In genomic region chr15:31147456-31147855, GRCh38 we compare ENCODE assay signal across 29 cellular contexts. TPM values are rescaled to one million over a fixed set of nuclear protein-coding genes. Genes with fewer than 3 reads are reported as not detected.
DNase-seq lines count a peak whose midpoint lies in the region; ATAC-seq and TF ChIP-seq lines count a peak whose summit lies in the region.
"Had no signal": no experiment of that assay in that cellular context is flagged by ENCODE, and none has a peak within 500 bp of the region (broad histone marks: within the 10 kb centered on the region; RNA-seq: fewer than 3 reads in every experiment).

No MANE protein-coding gene starts in this region.

- H4K12ac ChIP-seq in trophoblast cell (ENCODE audit: low read depth, low read length), result no peak overlapping the region

- H3K79me1 ChIP-seq in trophoblast cell (ENCODE audit: low read length), result peaks cover 16% of the 10 kb centered on the region

- H3K23ac ChIP-seq in trophoblast cell (ENCODE audit: low read length), result no peak overlapping the region

- H3K27ac ChIP-seq in trophoblast cell (ENCODE audit: low read depth, low read length), result no peak overlapping the region
- no peak overlapping the region for H3K27ac ChIP-seq in CD4-positive, alpha-beta T cell (ENCODE audit: low read depth, low read length)
- H3K27ac ChIP-seq: 22Rv1, C4-2B, GM23248, SK-N-MC had no signal

- no peaks in the 10 kb centered on the region for H3K9me3 Mint-ChIP-seq in activated CD4-positive, alpha-beta T cell treated with anti-CD3 and anti-CD28 coated beads, Interleukin-2, amount 10 ng/mL, durations not matched to agents 24 days and 14 days
- no peaks in the 10 kb centered on the region for H3K9me3 Mint-ChIP-seq in activated CD4-positive, alpha-beta T cell treated with anti-CD3 and anti-CD28 coated beads, Interleukin-2, amount 10 ng/mL, durations not matched to agents 7 days and 5 days
- H3K9me3 Mint-ChIP-seq in CD4-positive, alpha-beta T cell, result no peaks in the 10 kb centered on the region
- H3K9me3 Mint-ChIP-seq: CD8-positive, alpha-beta memory T cell had no signal

- no peak for TF ChIP-seq CTCF in CD4-positive, alpha-beta T cell (IDR thresholded peaks at IDR 0.05)

- WGBS in trophoblast cell (ENCODE audit: extremely low coverage, insufficient coverage, insufficient read length), result no CpG with 5 or more reads among the region's 8 CpGs

- H2BK12ac ChIP-seq in trophoblast cell (ENCODE audit: low read length), result no peak overlapping the region

- no peak for ATAC-seq in T-helper 17 cell
- ATAC-seq in CD4-positive, alpha-beta T cell (ENCODE audit: poor library complexity), result no peak
- ATAC-seq: GM12878, HCT116, Panc1 had no signal

- no peaks in the 10 kb centered on the region for H3K36me3 Mint-ChIP-seq in activated CD4-positive, alpha-beta T cell treated with anti-CD3 and anti-CD28 coated beads, Interleukin-2, amount 10 ng/mL, durations not matched to agents 24 days and 14 days (ENCODE audit: low read depth)
- no peaks in the 10 kb centered on the region for H3K36me3 Mint-ChIP-seq in activated CD4-positive, alpha-beta T cell treated with anti-CD3 and anti-CD28 coated beads, Interleukin-2, amount 10 ng/mL, durations not matched to agents 7 days and 5 days (ENCODE audit: low read depth)
- H3K36me3 Mint-ChIP-seq in T-helper 17 cell (ENCODE audit: low read depth), result peaks cover 2% of the 10 kb centered on the region
- H3K36me3 Mint-ChIP-seq in CD4-positive, alpha-beta T cell (ENCODE audit: low read depth), result no peaks in the 10 kb centered on the region
- H3K36me3 Mint-ChIP-seq: CD8-positive, alpha-beta memory T cell had no signal

- intact Hi-C loops in activated CD4-positive, alpha-beta T cell treated with anti-CD3 and anti-CD28 coated beads, Interleukin-2, amount 10 ng/mL, durations not matched to agents 24 days and 14 days (cut with micrococcal nuclease), result no loop called here
- intact Hi-C loops in CD4-positive, alpha-beta T cell (cut with DNase I, micrococcal nuclease), result loop anchor here in 1 of 2 experiments (5.0 kb wide), 1 partner anchor 50 kb away; no protein-coding TSS in a partner anchor

- H3K4me3 Mint-ChIP-seq in activated CD4-positive, alpha-beta T cell treated with anti-CD3 and anti-CD28 coated beads, Interleukin-2, amount 10 ng/mL, durations not matched to agents 24 days and 14 days, result no peak overlapping the region
- no peak overlapping the region for H3K4me3 Mint-ChIP-seq in activated CD4-positive, alpha-beta T cell treated with anti-CD3 and anti-CD28 coated beads, Interleukin-2, amount 10 ng/mL, durations not matched to agents 7 days and 5 days
- peak overlapping the region; percentile 55 for H3K4me3 Mint-ChIP-seq in T-helper 17 cell
- H3K4me3 Mint-ChIP-seq in CD4-positive, alpha-beta T cell, result no peak overlapping the region
- H3K4me3 Mint-ChIP-seq: B cell; CD8-positive, alpha-beta memory T cell had no signal

- no peak overlapping the region for H3K4me3 ChIP-seq in trophoblast cell (ENCODE audit: low read depth, low read length)
- H3K4me3 ChIP-seq: GM12878, GM23248, SK-N-MC had no signal

- no peak overlapping the region for H4K8ac ChIP-seq in trophoblast cell (ENCODE audit: low read depth, low read length)

- CTCF ChIA-PET in activated CD4-positive, alpha-beta T cell treated with anti-CD3 and anti-CD28 coated beads, Interleukin-2, amount 10 ng/mL, durations not matched to agents 7 days and 5 days (lab: Charles Lee), result no interaction called here
- CTCF ChIA-PET in CD4-positive, alpha-beta T cell (lab: Charles Lee), result interaction anchor here (1.0 to 2.0 kb wide), 2 partner anchors 10 to 18 kb away, joined by 5 to 8 read pairs; no protein-coding TSS in a partner anchor

- POLR2A ChIA-PET in activated CD4-positive, alpha-beta T cell treated with anti-CD3 and anti-CD28 coated beads, Interleukin-2, amount 10 ng/mL, durations not matched to agents 7 days and 5 days (lab: Charles Lee), result no interaction called here
- POLR2A ChIA-PET in CD4-positive, alpha-beta T cell (lab: Charles Lee), result no interaction called here

- no peak overlapping the region for H2BK5ac ChIP-seq in trophoblast cell (ENCODE audit: low read depth, low read length, poor library complexity)

- peaks cover 4% of the 10 kb centered on the region for H3K27me3 Mint-ChIP-seq in activated CD4-positive, alpha-beta T cell treated with anti-CD3 and anti-CD28 coated beads, Interleukin-2, amount 10 ng/mL, durations not matched to agents 24 days and 14 days
- no peaks in the 10 kb centered on the region for H3K27me3 Mint-ChIP-seq in activated CD4-positive, alpha-beta T cell treated with anti-CD3 and anti-CD28 coated beads, Interleukin-2, amount 10 ng/mL, durations not matched to agents 7 days and 5 days
- peaks cover 20% of the 10 kb centered on the region for H3K27me3 Mint-ChIP-seq in T-helper 17 cell
- no peaks in the 10 kb centered on the region for H3K27me3 Mint-ChIP-seq in CD4-positive, alpha-beta T cell

- H2AK5ac ChIP-seq in trophoblast cell (ENCODE audit: low read length), result peak overlapping the region; percentile 11

- H3K27ac Mint-ChIP-seq in activated CD4-positive, alpha-beta T cell treated with anti-CD3 and anti-CD28 coated beads, Interleukin-2, amount 10 ng/mL, durations not matched to agents 24 days and 14 days, result peak overlapping the region; percentile 31
- H3K27ac Mint-ChIP-seq in activated CD4-positive, alpha-beta T cell treated with anti-CD3 and anti-CD28 coated beads, Interleukin-2, amount 10 ng/mL, durations not matched to agents 7 days and 5 days, result no peak overlapping the region
- H3K27ac Mint-ChIP-seq in T-helper 17 cell, result no peak overlapping the region
- H3K27ac Mint-ChIP-seq in CD4-positive, alpha-beta T cell, result no peak overlapping the region
- H3K27ac Mint-ChIP-seq: B cell; CD8-positive, alpha-beta memory T cell had no signal

- H3K9me3 ChIP-seq in T-helper 17 cell (ENCODE audit: control insufficient read depth, low read length, poor library complexity, severe bottlenecking), result no peaks in the 10 kb centered on the region
- no peaks in the 10 kb centered on the region for H3K9me3 ChIP-seq in trophoblast cell (ENCODE audit: insufficient read depth, low read depth, low read length)
- no peaks in the 10 kb centered on the region for H3K9me3 ChIP-seq in CD4-positive, alpha-beta T cell (ENCODE audit: control insufficient read depth, low read length)

- H3K9ac ChIP-seq in trophoblast cell (ENCODE audit: low read length), result no peak overlapping the region
- H3K9ac ChIP-seq: GM23248 had no signal

- no peak overlapping the region for H2AFZ ChIP-seq in trophoblast cell (ENCODE audit: insufficient read depth, low read length, poor library complexity)
- H2AFZ ChIP-seq: GM23248 had no signal

- no peak overlapping the region for H4K91ac ChIP-seq in trophoblast cell (ENCODE audit: low read depth, low read length)

- no peaks in the 10 kb centered on the region for H3K36me3 ChIP-seq in trophoblast cell (ENCODE audit: control insufficient read depth in 1 of 2, insufficient read depth in 2 of 2, low read length in 2 of 2)

- H2BK120ac ChIP-seq in trophoblast cell (ENCODE audit: insufficient read depth, low read length, poor library complexity), result no peak overlapping the region

- H3K4me1 Mint-ChIP-seq in activated CD4-positive, alpha-beta T cell treated with anti-CD3 and anti-CD28 coated beads, Interleukin-2, amount 10 ng/mL, durations not matched to agents 24 days and 14 days, result no peaks in the 10 kb centered on the region
- peaks cover 5% of the 10 kb centered on the region for H3K4me1 Mint-ChIP-seq in activated CD4-positive, alpha-beta T cell treated with anti-CD3 and anti-CD28 coated beads, Interleukin-2, amount 10 ng/mL, durations not matched to agents 7 days and 5 days
- H3K4me1 Mint-ChIP-seq in T-helper 17 cell, result no peaks in the 10 kb centered on the region
- H3K4me1 Mint-ChIP-seq in CD4-positive, alpha-beta T cell (ENCODE audit: low read depth), result no peaks in the 10 kb centered on the region
- H3K4me1 Mint-ChIP-seq: B cell had no signal

- H3K79me2 ChIP-seq in trophoblast cell (ENCODE audit: control insufficient read depth, insufficient read depth, low read length, poor library complexity), result no peaks in the 10 kb centered on the region

- no peak for DNase-seq in activated CD4-positive, alpha-beta T cell treated with anti-CD3 and anti-CD28 coated beads, Interleukin-2, amount 10 ng/mL, durations not matched to agents 24 days and 14 days
- no peak for DNase-seq in activated CD4-positive, alpha-beta T cell treated with anti-CD3 and anti-CD28 coated beads, Interleukin-2, amount 10 ng/mL, durations not matched to agents 7 days and 5 days
- DNase-seq in T-helper 17 cell, result no peak
- peak; percentile 37 for DNase-seq in islet precursor cell
- DNase-seq in trophoblast cell, result no peak
- DNase-seq in kidney tubule cell (ENCODE audit: low spot score), result no peak
- DNase-seq in CD4-positive, alpha-beta T cell, result no peak
- DNase-seq in mesenteric fat pad (ENCODE audit: low spot score), result no peak
- DNase-seq: CD8-positive, alpha-beta memory T cell; DMS 273 treated with DMSO at 0.1 percent for 48 hours; DMS79; EL; GDM1; GM23248; NCI-H1092 treated with DMSO at 0.1 percent for 48 hours; NCI-H1436; NCI-H187 treated with DMSO at 0.1 percent for 48 hours; NCI-H446 treated with DMSO at 0.1 percent for 48 hours; NK-92 treated with Interleukin-12 subunit alpha and Interleukin-12 subunit beta, amount 100 ng/mL, for 24 hours; SHP77 treated with DMSO at 0.1 percent for 48 hours had no signal

- H3K14ac ChIP-seq in trophoblast cell (ENCODE audit: low read length), result no peak overlapping the region

- no peak overlapping the region for H3K4ac ChIP-seq in trophoblast cell (ENCODE audit: low read depth, low read length)

- H3K4me2 ChIP-seq in trophoblast cell (ENCODE audit: low read length), result no peak overlapping the region

- H3K18ac ChIP-seq in trophoblast cell (ENCODE audit: low read length), result no peak overlapping the region

- peaks cover under 1 to 13% of the 10 kb centered on the region in 2 experiments for H3K4me1 ChIP-seq in trophoblast cell (ENCODE audit: control insufficient read depth in 1 of 2, insufficient read depth in 2 of 2, low read length in 2 of 2)

- H3K27me3 ChIP-seq in trophoblast cell (ENCODE audit: insufficient read depth, low read length), result no peaks in the 10 kb centered on the region
- H3K27me3 ChIP-seq in CD4-positive, alpha-beta T cell (ENCODE audit: control insufficient read depth, insufficient read depth, low read length), result no peaks in the 10 kb centered on the region

RNA-seq across cellular contexts. Expression of gene TRPM1, which starts 45.9 kb away (rescaled TPM):
- total RNA-seq in activated CD4-positive, alpha-beta T cell treated with anti-CD3 and anti-CD28 coated beads, Interleukin-2, amount 10 ng/mL, durations not matched to agents 24 days and 14 days, result not detected in 2 replicates
- total RNA-seq in activated CD4-positive, alpha-beta T cell treated with anti-CD3 and anti-CD28 coated beads, Interleukin-2, amount 10 ng/mL, durations not matched to agents 7 days and 5 days, result not detected
- total RNA-seq in T-helper 17 cell (not detected), mesenteric fat pad (0.93 TPM)
- polyA plus RNA-seq in trophoblast cell (2013), result 0.03 and 0.04 TPM in 2 replicates
- total RNA-seq in CD4-positive, alpha-beta T cell, result not detected
- total RNA-seq: B cell; CD8-positive, alpha-beta memory T cell; GM23248; HT-29; OCI-LY7 had no signal
- polyA plus RNA-seq: GM23248 had no signal
